ENCODE assay signal across 25 cellular contexts in the genomic region with DNA sequence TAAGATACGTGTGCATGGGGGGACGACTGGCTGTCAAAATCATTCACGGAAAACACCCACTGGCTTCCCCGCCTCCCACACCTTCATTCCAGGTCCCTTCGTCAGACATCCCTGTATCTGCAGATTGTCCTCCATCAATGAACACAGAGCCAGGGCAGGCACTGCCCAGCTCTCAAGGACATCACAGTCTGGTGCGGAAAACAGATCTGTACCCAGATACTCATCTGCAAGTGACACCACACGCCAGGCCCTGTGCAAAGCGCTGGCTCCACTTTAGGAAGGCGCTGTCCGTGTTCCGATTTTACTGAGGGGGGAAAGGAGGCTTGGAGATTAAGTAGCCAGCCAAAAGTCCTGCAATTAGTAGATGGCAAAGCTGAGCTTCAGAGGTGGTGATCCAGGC.
"Had no signal": no experiment of that assay in that cellular context is flagged by ENCODE, and none has a peak within 500 bp of the region (broad histone marks: within the 10 kb centered on the region; RNA-seq: fewer than 3 reads in every experiment).

No MANE protein-coding gene starts in this region.

- H2AFZ ChIP-seq: parathyroid adenoma had no signal

- H3K9ac ChIP-seq: parathyroid adenoma had no signal

- H3K4me3 ChIP-seq: ovary, psoas muscle, right lobe of liver, sigmoid colon, stomach, thoracic aorta, thyroid gland, tibial nerve, upper lobe of left lung, vagina had no signal

- H3K27ac ChIP-seq: neutrophil, ovary, parathyroid adenoma, psoas muscle, right lobe of liver, sigmoid colon, stomach, thoracic aorta, thyroid gland, tibial nerve, upper lobe of left lung, vagina had no signal

- DNase-seq: nephron progenitor cell; nucleus accumbens; ovary; psoas muscle; right cardiac atrium; right lobe of liver; sigmoid colon; small intestine; stimulated activated CD4-positive, alpha-beta T cell treated with anti-CD3 and anti-CD28 coated beads, Interleukin-15, amount 100 ng/mL, for 24 hours; stimulated activated CD4-positive, alpha-beta T cell treated with anti-CD3 and anti-CD28 coated beads, Interleukin-2, amount 100 ng/mL, for 24 hours; stimulated activated CD4-positive, alpha-beta T cell treated with anti-CD3 and anti-CD28 coated beads, Interleukin-2, amount 100 ng/mL, for 48 hours; stimulated activated CD4-positive, alpha-beta T cell treated with anti-CD3 and anti-CD28 coated beads, Interleukin-4, amount 100 ng/mL, for 24 hours; stimulated activated naive B cell treated with anti-CD40 and anti-IgM and Interleukin-4, amounts not matched to agents 10 μg/mL and 1 μg/mL and 100 μg/mL, for 72 hours; stimulated activated naive CD4-positive, alpha-beta T cell treated with Interleukin-2 at 50 U/mL for 16 hours; stomach; thyroid gland; trophoblast cell; upper lobe of left lung had no signal

- H3K36me3 ChIP-seq: neutrophil, ovary, right lobe of liver, sigmoid colon, stomach, thoracic aorta, thyroid gland, tibial nerve, upper lobe of left lung, vagina had no signal

- H3K79me2 ChIP-seq: parathyroid adenoma had no signal

- ATAC-seq: natural killer cell treated with Interleukin-12 subunit alpha and Interleukin-12 subunit beta and Interleukin-15 and Interleukin-18, amount 100 ng/mL, for 72 hours; psoas muscle; right cardiac atrium; right lobe of liver; stimulated activated effector memory CD8-positive, alpha-beta T cell treated with anti-CD3 and anti-CD28 coated beads, Interleukin-12 subunit alpha, Interleukin-12 subunit beta, amount 100 ng/mL, for 72 hours; stimulated activated naive B cell treated with anti-CD40 and anti-IgM and Interleukin-4, amounts not matched to agents 10 μg/mL and 1 μg/mL and 100 μg/mL, for 72 hours had no signal

- H3K4me1 ChIP-seq: parathyroid adenoma, psoas muscle, right lobe of liver, sigmoid colon, stomach, thyroid gland, tibial nerve, upper lobe of left lung, vagina had no signal

- H3K27me3 ChIP-seq: ovary, right lobe of liver, thyroid gland, upper lobe of left lung, vagina had no signal

- H3K9me3 ChIP-seq: neutrophil, ovary, psoas muscle, right lobe of liver, sigmoid colon, stomach, thoracic aorta, thyroid gland, tibial nerve, upper lobe of left lung, vagina had no signal
